7 cellular contexts compared by ENCODE assay signal in genomic region chr1:160767417-160768294, GRCh38. TPM values are rescaled to one million over a fixed set of nuclear protein-coding genes. Genes with fewer than 3 reads are reported as not detected.
DNase-seq lines count a peak whose midpoint lies in the region; ATAC-seq and TF ChIP-seq lines count a peak whose summit lies in the region.

No MANE protein-coding gene starts in this region.

- peak overlapping the region; percentile 98 to 99 for H3K27ac Mint-ChIP-seq in natural killer cell

- TF ChIP-seq CTCF in natural killer cell (IDR thresholded peaks at IDR 0.05), result no peak

- no peaks in the 10 kb centered on the region for H3K9me3 Mint-ChIP-seq in natural killer cell

- peak overlapping the region; percentile 97 for H3K4me3 Mint-ChIP-seq in natural killer cell

- H3K27me3 Mint-ChIP-seq in natural killer cell (ENCODE audit: low read depth in 2 of 2), result no peaks in the 10 kb centered on the region

- no peaks in the 10 kb centered on the region for H3K36me3 Mint-ChIP-seq in natural killer cell

- H3K4me1 Mint-ChIP-seq in natural killer cell, result peaks cover 24 to 27% of the 10 kb centered on the region in 2 donors

- intact Hi-C loops in natural killer cell (cut with micrococcal nuclease), result loop anchor here (1.0 to 5.0 kb wide), 6 partner anchors 11 to 330 kb away; partner anchors contain the start of genes CD48 and KLHDC9

- DNase-seq in activated CD4-positive, alpha-beta T cell treated with anti-CD3 and anti-CD28 coated beads, Interleukin-2, amount 50 U/mL, for 48 hours, result peak; percentile 49 to 64
- DNase-seq in natural killer cell, result peak; percentile 31
- DNase-seq in SKM-1 treated with dmso at 0.1 percent for 144 hours (lab: John Stamatoyannopoulos, UW; ENCODE audit: unreplicated experiment), result no peak
- no peak for DNase-seq in dedifferentiated amniotic fluid mesenchymal stem cell (ENCODE audit: extremely low spot score)
- no peak for DNase-seq in SIG-M5 treated with dmso at 0.1 percent for 504 hours (lab: John Stamatoyannopoulos, UW; ENCODE audit: unreplicated experiment)

- ATAC-seq in GM19351 (IDR thresholded peaks at IDR 0.05; ENCODE audit: unreplicated experiment) (peak; percentile 83), HG03097 (IDR thresholded peaks at IDR 0.05; ENCODE audit: low FRiP score, unreplicated experiment) (peak; percentile 32), natural killer cell (peak; percentile 35 to 70 (median 69))

RNA-seq across cellular contexts. Expression of gene LY9, which starts 28.3 kb away (rescaled TPM):
- 10 to 100 TPM; 30.3 to 47.1 (median 34.4) TPM for total RNA-seq in natural killer cell

RNA-seq across cellular contexts. Expression of gene SLAMF7, which starts 28.6 kb away (rescaled TPM):
- total RNA-seq in natural killer cell, result 100 to 1,000 TPM; 191 to 301 (median 227) TPM

RNA-seq across cellular contexts. Expression of gene CD48, which starts 56.0 kb away (rescaled TPM):
- total RNA-seq in natural killer cell, result 100 to 1,000 TPM; 213 to 249 (median 223) TPM

Comparison
In these comparisons a context has a peak if more than half of its experiments do, and no peak if none do; other contexts are left out.
1. ATAC-seq: peak in every context shown above with its lines; median percentile 83 in GM19351; 69 in natural killer cell; 32 in HG03097.
2. DNase-seq: peak in activated CD4-positive, alpha-beta T cell treated with anti-CD3 and anti-CD28 coated beads, Interleukin-2, amount 50 U/mL, for 48 hours (2 of 2) and natural killer cell (single experiment); none in SKM-1 treated with dmso at 0.1 percent for 144 hours (single experiment), dedifferentiated amniotic fluid mesenchymal stem cell (single experiment) and SIG-M5 treated with dmso at 0.1 percent for 504 hours (single experiment).